Comparison of ENCODE assay signal across 8 cellular contexts in the genomic region with DNA sequence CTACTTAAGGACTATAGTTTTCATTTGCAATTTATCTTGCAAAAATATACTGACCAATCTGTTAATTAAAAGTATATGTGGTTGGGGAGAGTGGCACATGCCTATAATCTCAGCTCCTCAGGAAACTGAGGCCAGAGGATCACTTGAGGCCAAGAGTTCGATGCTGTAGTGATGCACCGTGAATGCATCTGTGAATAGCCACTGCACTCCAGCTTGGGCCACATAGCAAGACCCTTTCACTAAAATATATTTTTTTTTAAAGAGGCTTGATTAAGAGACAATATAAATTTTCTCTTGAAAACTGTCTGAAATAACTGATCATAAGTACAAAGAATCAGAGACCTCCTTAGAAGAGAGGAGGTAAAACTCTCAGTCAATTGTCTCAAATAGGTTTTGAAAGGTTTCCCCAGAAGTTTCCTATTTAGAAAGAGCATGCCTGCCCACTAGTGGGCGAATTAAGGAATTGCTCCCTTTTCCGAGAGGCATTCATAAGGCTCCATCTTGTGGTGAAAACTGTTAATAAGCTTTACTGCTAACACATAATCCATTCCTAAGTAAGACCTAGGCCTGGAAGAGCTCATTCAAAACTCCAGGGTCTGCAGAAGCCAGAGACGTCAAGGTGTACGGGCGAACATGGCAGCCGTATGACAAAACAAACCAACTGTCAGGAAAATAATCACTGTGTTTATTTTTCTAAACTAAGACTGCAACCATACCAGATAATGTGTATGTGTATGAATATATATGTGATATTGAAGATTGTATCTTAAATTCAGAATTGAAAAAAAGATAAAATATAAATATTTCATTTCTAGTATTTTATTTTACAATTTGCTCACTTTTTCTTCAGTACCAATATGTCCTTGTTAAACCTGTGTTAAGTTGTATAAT.
DNase-seq lines count a peak whose midpoint lies in the region; ATAC-seq and TF ChIP-seq lines count a peak whose summit lies in the region.

No MANE protein-coding gene starts in this region.

- CTCF ChIA-PET in AG04449 (lab: Yijun Ruan, JAX) = interaction anchor here (0.6 to 11.2 kb wide), 66 partner anchors 9 to 865 kb away, joined by 3 to 885 read pairs (median 4); a partner anchor contains a TSS

- TF ChIP-seq CTCF in AG04449 (IDR thresholded peaks at IDR 0.05; ENCODE audit: insufficient read depth, low read length, missing control alignments) = peak; percentile 93

- no peak overlapping the region for H3K4me3 ChIP-seq in AG04449 (ENCODE audit: low read depth, low read length)

- DNase-seq in AG04449 (ENCODE audit: low read depth, low spot score) = peak; percentile 62
- DNase-seq in NCI-H187 (lab: John Stamatoyannopoulos, UW) = peak; percentile 37 to 47
- DNase-seq in T-helper 1 cell = peak; percentile 17 to 79 (median 44)
- peak; percentile 86 for DNase-seq in astrocyte of the hippocampus (ENCODE audit: low read depth, low spot score)
- DNase-seq in iPS DF 19.7 (ENCODE audit: low read depth, low spot score) = peak; percentile 47
- peak; percentile 22 to 27 for DNase-seq in stimulated activated CD4-positive, alpha-beta T cell treated with anti-CD3 and anti-CD28 coated beads, Interleukin-12 subunit alpha, Interleukin-12 subunit beta, amount 100 ng/mL, for 24 hours (ENCODE audit: low read depth in 2 of 2)

- ATAC-seq in GM18517 (IDR thresholded peaks at IDR 0.05; ENCODE audit: unreplicated experiment) (peak; percentile 85), HG02973 (IDR thresholded peaks at IDR 0.05; ENCODE audit: unreplicated experiment) (peak; percentile 88)

- POLR2A ChIA-PET in AG04449 (lab: Yijun Ruan, JAX) = interaction anchor here (0.7 kb wide), 1 partner anchor 206 kb away, joined by 7 read pairs; no protein-coding TSS in a partner anchor

Comparison
In these comparisons a context has a peak if more than half of its experiments do, and no peak if none do; other contexts are left out.
1. DNase-seq: peak in every context shown above with its lines; median percentile 86 in astrocyte of the hippocampus; 62 in AG04449; 47 in iPS DF 19.7; 44 in T-helper 1 cell; 42 in NCI-H187; 24 in stimulated activated CD4-positive, alpha-beta T cell treated with anti-CD3 and anti-CD28 coated beads, Interleukin-12 subunit alpha, Interleukin-12 subunit beta, amount 100 ng/mL, for 24 hours.